Comparison of ENCODE assay signal across 21 cellular contexts in the genomic region with DNA sequence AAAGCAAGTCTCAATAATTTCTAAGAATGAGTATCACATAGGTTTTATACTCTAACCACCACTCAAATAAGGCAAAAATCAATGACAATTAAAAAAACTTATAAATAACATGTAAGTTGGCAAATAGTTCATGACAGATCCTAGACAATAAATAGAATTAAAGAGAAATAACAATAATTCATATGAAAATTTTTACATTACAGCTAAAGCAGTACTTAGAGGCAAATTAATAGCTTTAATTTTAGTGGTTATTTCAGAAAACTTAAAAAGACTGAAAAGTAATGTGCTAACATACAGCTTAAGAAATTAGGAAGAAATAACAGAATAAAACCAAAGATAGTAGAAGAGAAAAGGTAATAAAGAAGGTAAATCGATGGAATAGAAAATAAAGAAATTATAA.
"Had no signal": no experiment of that assay in that cellular context is flagged by ENCODE, and none has a peak within 500 bp of the region (broad histone marks: within the 10 kb centered on the region; RNA-seq: fewer than 3 reads in every experiment).

No MANE protein-coding gene starts in this region.

- H3K4me1 ChIP-seq: gastroesophageal sphincter, heart left ventricle, left lung, lower lobe of right lung had no signal

- H3K36me3 ChIP-seq: esophagus squamous epithelium, gastroesophageal sphincter, heart left ventricle, left lung, lower lobe of right lung had no signal

- H3K27ac ChIP-seq: coronary artery, dorsolateral prefrontal cortex, epithelial cell of prostate, esophagus squamous epithelium, gastroesophageal sphincter, heart left ventricle, left lung, lower lobe of right lung had no signal

- DNase-seq: dermis blood vessel endothelial cell; dorsolateral prefrontal cortex; effector CD4-positive, alpha-beta T cell; effector memory CD4-positive, alpha-beta T cell; erythroblast; esophagus squamous epithelium; foreskin fibroblast; foreskin melanocyte; heart left ventricle; hippocampal formation; left cardiac atrium; left lung; left ventricle myocardium superior; lower lobe of right lung; mesenchymal stem cell; mucosa of descending colon; naive B cell had no signal

- ATAC-seq: esophagus mucosa, gastroesophageal sphincter, heart left ventricle, left cardiac atrium, left lung, left ventricle myocardium superior, lower lobe of right lung, mucosa of descending colon had no signal

- H3K27me3 ChIP-seq: dorsolateral prefrontal cortex, esophagus squamous epithelium, gastroesophageal sphincter, heart left ventricle, left lung had no signal

- H3K4me3 ChIP-seq: coronary artery, dorsolateral prefrontal cortex, esophagus squamous epithelium, gastroesophageal sphincter, heart left ventricle, left lung, lower lobe of right lung, mucosa of descending colon had no signal
